ENCODE assay signal across 23 cellular contexts in genomic region chr3:14646150-14646573, GRCh38. TPM values are rescaled to one million over a fixed set of nuclear protein-coding genes. Genes with fewer than 3 reads are reported as not detected.
DNase-seq lines count a peak whose midpoint lies in the region; ATAC-seq, FAIRE-seq and TF ChIP-seq lines count a peak whose summit lies in the region.
"Had no signal": no experiment of that assay in that cellular context is flagged by ENCODE, and none has a peak within 500 bp of the region (broad histone marks: within the 10 kb centered on the region; RNA-seq: fewer than 3 reads in every experiment).

No MANE protein-coding gene starts in this region.

- intact Hi-C loops in K562 (cut with micrococcal nuclease): no loop called here

- H3K79me2 ChIP-seq in Loucy (ENCODE audit: insufficient read depth, low read length): no peaks in the 10 kb centered on the region
- H3K79me2 ChIP-seq in K562 (ENCODE audit: control insufficient read depth, insufficient read depth, low read length): no peaks in the 10 kb centered on the region; the same call in 2 of the 3 replicates

- BruUV-seq in K562 (replicated peaks; lab: Mats Ljungman, UMichigan): no TSS peak

- H3K4me3 ChIP-seq in HL-60 (replicated peaks; ENCODE audit: insufficient read depth, low read length): no peak overlapping the region
- no peak overlapping the region for H3K4me3 ChIP-seq in Loucy (ENCODE audit: low read length, poor library complexity, severe bottlenecking)
- H3K4me3 ChIP-seq in K562: no peak overlapping the region
- H3K4me3 ChIP-seq: HAP-1 had no signal

- peak overlapping the region; percentile 77 for H3K27ac ChIP-seq in HL-60 (replicated peaks)
- H3K27ac ChIP-seq in K562 (ENCODE audit: extremely low read depth, low read depth, low read length): peak overlapping the region; percentile 46; the same call in 1 of the 3 replicates

- in situ Hi-C loops in K562 (cut with MboI): no loop called here

- H3K4me1 Mint-ChIP-seq in stimulated activated effector memory CD8-positive, alpha-beta T cell treated with anti-CD3 and anti-CD28 coated beads, Interleukin-12 subunit alpha, Interleukin-12 subunit beta, amount 100 ng/mL, for 72 hours: peaks cover 13% of the 10 kb centered on the region

- no peak for TF ChIP-seq EP300 in K562 (IDR thresholded peaks at IDR 0.05; ENCODE audit: low read length)

- peak; percentile 9 for ATAC-seq in K562
- ATAC-seq in stimulated activated effector memory CD8-positive, alpha-beta T cell treated with anti-CD3 and anti-CD28 coated beads, Interleukin-12 subunit alpha, Interleukin-12 subunit beta, amount 100 ng/mL, for 72 hours: no peak
- ATAC-seq in stimulated activated naive CD8-positive, alpha-beta T cell treated with anti-CD3 and anti-CD28 coated beads, Interleukin-15, Interleukin-2, amounts not matched to agents 100 U/mL and 50 U/mL, for 24 hours: no peak

- peak overlapping the region; percentile 24 for H3K4me2 ChIP-seq in Loucy (ENCODE audit: low read depth, low read length, poor library complexity, severe bottlenecking)
- H3K4me2 ChIP-seq in K562 (ENCODE audit: insufficient read depth, low read length): no peak overlapping the region

- no peak for TF ChIP-seq POLR2A in K562 (conservative IDR thresholded peaks at IDR 0.05)

- no peak overlapping the region for H3K4me3 Mint-ChIP-seq in stimulated activated effector memory CD8-positive, alpha-beta T cell treated with anti-CD3 and anti-CD28 coated beads, Interleukin-12 subunit alpha, Interleukin-12 subunit beta, amount 100 ng/mL, for 72 hours
- H3K4me3 Mint-ChIP-seq: CD4-positive, alpha-beta memory T cell; HFFc6 had no signal

- H4K20me1 ChIP-seq in Loucy (ENCODE audit: insufficient read depth, low read length, poor library complexity, severe bottlenecking): no peaks in the 10 kb centered on the region
- peaks cover 4% of the 10 kb centered on the region; the same call in 1 of the 2 replicates for H4K20me1 ChIP-seq in K562 (replicated peaks; ENCODE audit: control insufficient read depth, insufficient read depth, low read length)

- POLR2A ChIA-PET in K562 (lab: Yijun Ruan, JAX): interaction anchor here (0.6 kb wide), 1 partner anchor 71 kb away, joined by 3 read pairs; no protein-coding TSS in a partner anchor

- H3K9me1 ChIP-seq in K562 (ENCODE audit: control insufficient read depth, insufficient read depth, low read length): no peaks in the 10 kb centered on the region

- H3K9me3 ChIP-seq in Loucy (ENCODE audit: insufficient read depth, low read depth, low read length) (no peaks in the 10 kb centered on the region), K562 (replicated peaks; ENCODE audit: control insufficient read depth, insufficient read depth, low read depth, low read length) (no peaks in the 10 kb centered on the region)
- H3K9me3 ChIP-seq: HAP-1 had no signal

- H3K4me1 ChIP-seq in Loucy (ENCODE audit: insufficient read depth, low read length, poor library complexity, severe bottlenecking): peaks cover 18% of the 10 kb centered on the region
- peaks cover 17 to 40% of the 10 kb centered on the region in 2 experiments for H3K4me1 ChIP-seq in K562 (replicated peaks in 1 of 2; ENCODE audit: control insufficient read depth in 2 of 2, insufficient read depth in 2 of 2, low read length in 2 of 2)

- H3K9me2 ChIP-seq in Loucy (replicated peaks; ENCODE audit: low read depth, low read length): no peaks in the 10 kb centered on the region

- H3K27ac Mint-ChIP-seq in stimulated activated effector memory CD8-positive, alpha-beta T cell treated with anti-CD3 and anti-CD28 coated beads, Interleukin-12 subunit alpha, Interleukin-12 subunit beta, amount 100 ng/mL, for 72 hours: peak overlapping the region; percentile 41
- H3K27ac Mint-ChIP-seq: HFFc6 had no signal

- no peaks in the 10 kb centered on the region for H3K36me3 ChIP-seq in Loucy (ENCODE audit: insufficient read depth, low read length)
- H3K36me3 ChIP-seq in K562 (ENCODE audit: control insufficient read depth, insufficient read depth, low read length): no peaks in the 10 kb centered on the region
- H3K36me3 ChIP-seq: HAP-1 had no signal

- TF ChIP-seq CTCF in HL-60 (IDR thresholded peaks at IDR 0.05; ENCODE audit: insufficient read depth, low read length): no peak
- TF ChIP-seq CTCF in Loucy (conservative IDR thresholded peaks at IDR 0.05; ENCODE audit: low read length): no peak
- no peak for TF ChIP-seq CTCF in K562 (IDR thresholded peaks at IDR 0.05 in 2 of 3, conservative IDR thresholded peaks at IDR 0.05 in 1 of 3; ENCODE audit: insufficient read depth in 2 of 3, low read depth in 1 of 3, low read length in 3 of 3)

- no peaks in the 10 kb centered on the region for H3K27me3 ChIP-seq in HL-60 (ENCODE audit: insufficient read depth, poor library complexity, severe bottlenecking)
- no peaks in the 10 kb centered on the region for H3K27me3 ChIP-seq in Loucy (ENCODE audit: insufficient read depth, low read length, poor library complexity, severe bottlenecking)
- H3K27me3 ChIP-seq in K562 (ENCODE audit: control insufficient read depth in 2 of 2, insufficient read depth in 2 of 2, low read length in 2 of 2): peaks cover 25 to 29% of the 10 kb centered on the region in 2 experiments

- WGBS in K562 (ENCODE audit: insufficient coverage, low coverage, missing lambda C conversion rate): 71% methylated on average over 6 of the region's 6 CpGs

- H3K9me3 Mint-ChIP-seq in stimulated activated effector memory CD8-positive, alpha-beta T cell treated with anti-CD3 and anti-CD28 coated beads, Interleukin-12 subunit alpha, Interleukin-12 subunit beta, amount 100 ng/mL, for 72 hours: no peaks in the 10 kb centered on the region
- H3K9me3 Mint-ChIP-seq: CD4-positive, alpha-beta memory T cell; HFFc6 had no signal

- H3K9ac ChIP-seq in Loucy (ENCODE audit: low read depth, low read length, poor library complexity, severe bottlenecking) (no peak overlapping the region), K562 (ENCODE audit: insufficient read depth in 1 of 2, low read depth in 2 of 2, low read length in 2 of 2) (peak overlapping the region in 1 of 2 experiments; percentile 53; a peak in 3 of 4 replicates)

- H2AFZ ChIP-seq in Loucy (ENCODE audit: low read length): no peak overlapping the region
- H2AFZ ChIP-seq in K562 (ENCODE audit: low read depth, low read length): peak overlapping the region; percentile 66

- DNase-seq in HL-60 (ENCODE audit: low read depth in 1 of 2, low spot score in 1 of 2): peak in 1 of 2 experiments; percentile 34
- no peak for DNase-seq in K562 (ENCODE audit: extremely low read depth in 1 of 4, low spot score in 3 of 4)
- no peak for DNase-seq in stimulated activated effector memory CD8-positive, alpha-beta T cell treated with anti-CD3 and anti-CD28 coated beads, Interleukin-12 subunit alpha, Interleukin-12 subunit beta, amount 100 ng/mL, for 72 hours (ENCODE audit: low spot score in 2 of 2)
- no peak for DNase-seq in stimulated activated naive CD8-positive, alpha-beta T cell treated with anti-CD3 and anti-CD28 coated beads, Interleukin-15, Interleukin-2, amounts not matched to agents 100 U/mL and 50 U/mL, for 24 hours
- no peak for DNase-seq in activated T-cell treated with anti-CD3 and anti-CD28 coated beads, Interleukin-2, amount 50 U/mL, for 1 hour
- DNase-seq: C1 segment of cervical spinal cord; Calu3; CD4-positive, alpha-beta memory T cell; COR-L47; DMS53; DMS79 treated with DMSO at 0.1 percent for 48 hours; GF-D8; GOT3; HFFc6 had no signal

- no peak for FAIRE-seq in K562 (lab: Jason Lieb, UNC)
- FAIRE-seq: GM12891, GM18507, H54 had no signal

- CTCF ChIA-PET in K562 (lab: Yijun Ruan, JAX; ENCODE audit: low intra/inter-chr PET ratio): no interaction called here

- TF ChIP-seq RAD21 in K562 (CRISPR knock-in tag; conservative IDR thresholded peaks at IDR 0.05 in 1 of 2, IDR thresholded peaks at IDR 0.05 in 1 of 2): no peak

- H3K36me3 Mint-ChIP-seq in stimulated activated effector memory CD8-positive, alpha-beta T cell treated with anti-CD3 and anti-CD28 coated beads, Interleukin-12 subunit alpha, Interleukin-12 subunit beta, amount 100 ng/mL, for 72 hours: no peaks in the 10 kb centered on the region
- H3K36me3 Mint-ChIP-seq: CD4-positive, alpha-beta memory T cell had no signal

- 0 out of 2 replicates have a peak, but pooled peaks cover 4% of the 10 kb centered on the region for H3F3A ChIP-seq in Loucy (ENCODE audit: low read depth)

RNA-seq across cellular contexts. Expression of gene CCDC174, which starts 5.4 kb away (rescaled TPM):
- 26.7 and 57.8 TPM in 2 replicates for total RNA-seq in K562 (2011; cell fraction: chromatin; rRNA removed; ENCODE audit: low replicate concordance)
- 10.3 and 12.5 TPM in 2 replicates for total RNA-seq in K562 (2011; cell fraction: nucleolus; rRNA removed)
- total RNA-seq in K562 (2011; cell fraction: nucleoplasm; rRNA removed): 20.5 and 26.6 TPM in 2 replicates
- total RNA-seq in K562 (2014; rRNA removed) (18.7 and 20.8 TPM in 2 replicates), K562 (2014; rRNA removed; fragmentation: Illumina TruSeq; extraction: Trizol) (31.0 and 33.7 TPM in 2 replicates), K562 (2015; rRNA removed; fragmentation: Illumina TruSeq; extraction: Trizol) (24.8 and 28.5 TPM in 2 replicates), K562 (2021) (18.7 and 19.8 TPM in 2 replicates)
- polyA plus RNA-seq in K562 (2011; rRNA removed) (7.4 and 9.5 TPM in 2 replicates), K562 (2014; fragmentation: Illumina TruSeq; extraction: Trizol) (24.9 and 31.6 TPM in 2 replicates), K562 (2014; fragmentation: Nextera tagmentation; extraction: Ambion mirVana) (10 to 100 TPM; 34.9 to 41.0 TPM), K562 (2014; rRNA removed) (16.9 and 22.8 TPM in 2 replicates)
- 3.9 and 4.1 TPM in 2 replicates for polyA plus RNA-seq in K562 (2011; cell fraction: cytosol; rRNA removed)
- 24.3 and 33.3 TPM in 2 replicates for polyA plus RNA-seq in K562 (2011; cell fraction: nucleus; rRNA removed)
- 11.8 and 29.6 TPM in 2 replicates for polyA plus RNA-seq in K562 (2012)
- polyA minus RNA-seq in K562 (2011; rRNA and poly(A)+ RNA removed): 8.9 and 11.9 TPM in 2 replicates
- 3.7 and 10.5 TPM in 2 replicates for polyA minus RNA-seq in K562 (2011; cell fraction: cytosol; rRNA and poly(A)+ RNA removed)
- polyA minus RNA-seq in K562 (2011; cell fraction: nucleus; rRNA and poly(A)+ RNA removed): 12.1 and 22.1 TPM in 2 replicates

RNA-seq across cellular contexts. Expression of gene C3orf20, which starts 28.8 kb away (rescaled TPM):
- 0.25 and 0.46 TPM in 2 replicates for total RNA-seq in K562 (2011; cell fraction: chromatin; rRNA removed; ENCODE audit: low replicate concordance)
- not detected in 2 replicates for total RNA-seq in K562 (2011; cell fraction: nucleolus; rRNA removed)
- total RNA-seq in K562 (2011; cell fraction: nucleoplasm; rRNA removed): 0.23 and 0.29 TPM in 2 replicates
- total RNA-seq in K562 (2014; rRNA removed) (not detected in 2 replicates), K562 (2014; rRNA removed; fragmentation: Illumina TruSeq; extraction: Trizol) (not detected in 2 replicates), K562 (2015; rRNA removed; fragmentation: Illumina TruSeq; extraction: Trizol) (0.04 TPM in 1 of 2 replicates, not detected in the other), K562 (2021) (not detected in 2 replicates)
- polyA plus RNA-seq in K562 (2011; rRNA removed) (0.15 TPM in 1 of 2 replicates, not detected in the other), K562 (2014; fragmentation: Illumina TruSeq; extraction: Trizol) (not detected in 2 replicates), K562 (2014; fragmentation: Nextera tagmentation; extraction: Ambion mirVana) (not detected), K562 (2014; rRNA removed) (not detected in 2 replicates)
- polyA plus RNA-seq in K562 (2011; cell fraction: cytosol; rRNA removed): 0.12 TPM in 1 of 2 replicates, not detected in the other
- 0.04 and 0.08 TPM in 2 replicates for polyA plus RNA-seq in K562 (2011; cell fraction: nucleus; rRNA removed)
- polyA plus RNA-seq in K562 (2012): 0.03 TPM in 1 of 2 replicates, not detected in the other
- 0.06 TPM in 1 of 2 replicates, not detected in the other for polyA minus RNA-seq in K562 (2011; rRNA and poly(A)+ RNA removed)
- polyA minus RNA-seq in K562 (2011; cell fraction: cytosol; rRNA and poly(A)+ RNA removed): not detected in 2 replicates
- 0.11 TPM in 1 of 2 replicates, not detected in the other for polyA minus RNA-seq in K562 (2011; cell fraction: nucleus; rRNA and poly(A)+ RNA removed)
- total RNA-seq: A172, Daoy, G401, HFFc6 had no signal
- polyA plus RNA-seq: BJ; CD4-positive, alpha-beta memory T cell had no signal
